Comparison of ENCODE assay signal across 26 cellular contexts in genomic region chr5:36531401-36531800, GRCh38.
"Had no signal": no experiment of that assay in that cellular context is flagged by ENCODE, and none has a peak within 500 bp of the region (broad histone marks: within the 10 kb centered on the region; RNA-seq: fewer than 3 reads in every experiment).

No MANE protein-coding gene starts in this region.

- H3K27ac Mint-ChIP-seq: natural killer cell; stimulated activated effector memory CD8-positive, alpha-beta T cell treated with anti-CD3 and anti-CD28 coated beads, Interleukin-12 subunit alpha, Interleukin-12 subunit beta, amount 100 ng/mL, for 72 hours; type B pancreatic cell had no signal

- H3K4me1 Mint-ChIP-seq: natural killer cell; stimulated activated effector memory CD8-positive, alpha-beta T cell treated with anti-CD3 and anti-CD28 coated beads, Interleukin-12 subunit alpha, Interleukin-12 subunit beta, amount 100 ng/mL, for 72 hours had no signal

- DNase-seq: dorsolateral prefrontal cortex; effector CD4-positive, alpha-beta T cell; foreskin melanocyte; glutamatergic neuron; heart right ventricle; hippocampal formation; islet precursor cell; kidney glomerular epithelial cell; left colon; left ventricle myocardium inferior; lower lobe of right lung; natural killer cell; occipital lobe; ovary; posterior cingulate gyrus; psoas muscle; right cardiac atrium; sigmoid colon; stimulated activated CD4-positive, alpha-beta T cell treated with anti-CD3 and anti-CD28 coated beads, Interleukin-2, amount 100 ng/mL, for 24 hours; stimulated activated CD4-positive, alpha-beta T cell treated with anti-CD3 and anti-CD28 coated beads, Interleukin-4, amount 100 ng/mL, for 24 hours; stimulated activated naive CD4-positive, alpha-beta T cell treated with Interleukin-2 at 50 U/mL for 16 hours; stomach; thyroid gland had no signal

- H3K27ac ChIP-seq: dorsolateral prefrontal cortex, esophagus muscularis mucosa, heart right ventricle, lower lobe of right lung, ovary, psoas muscle, sigmoid colon, stomach, thyroid gland had no signal

- H3K27me3 ChIP-seq: dorsolateral prefrontal cortex, esophagus muscularis mucosa, heart right ventricle, ovary, sigmoid colon, stomach, thyroid gland had no signal

- ATAC-seq: left colon; lower lobe of right lung; natural killer cell; psoas muscle; right cardiac atrium; stimulated activated effector memory CD8-positive, alpha-beta T cell treated with anti-CD3 and anti-CD28 coated beads, Interleukin-12 subunit alpha, Interleukin-12 subunit beta, amount 100 ng/mL, for 72 hours had no signal

- H3K9me3 ChIP-seq: esophagus muscularis mucosa, heart right ventricle, left ventricle myocardium inferior, lower lobe of right lung, ovary, psoas muscle, sigmoid colon, stomach, thyroid gland had no signal

- H3K36me3 Mint-ChIP-seq: natural killer cell, type B pancreatic cell had no signal

- H3K4me3 Mint-ChIP-seq: natural killer cell; stimulated activated effector memory CD8-positive, alpha-beta T cell treated with anti-CD3 and anti-CD28 coated beads, Interleukin-12 subunit alpha, Interleukin-12 subunit beta, amount 100 ng/mL, for 72 hours; type B pancreatic cell had no signal

- H3K4me1 ChIP-seq: lower lobe of right lung, stomach, thyroid gland had no signal

- H3K36me3 ChIP-seq: esophagus muscularis mucosa, heart right ventricle, left ventricle myocardium inferior, lower lobe of right lung, ovary, sigmoid colon, stomach, thyroid gland had no signal

- H3K9me3 Mint-ChIP-seq: natural killer cell; stimulated activated effector memory CD8-positive, alpha-beta T cell treated with anti-CD3 and anti-CD28 coated beads, Interleukin-12 subunit alpha, Interleukin-12 subunit beta, amount 100 ng/mL, for 72 hours had no signal

- H3K27me3 Mint-ChIP-seq: type B pancreatic cell had no signal

- H3K4me3 ChIP-seq: dorsolateral prefrontal cortex, esophagus muscularis mucosa, heart right ventricle, left ventricle myocardium inferior, lower lobe of right lung, ovary, psoas muscle, sigmoid colon, stomach, thyroid gland had no signal
